In genomic region chr16:76226011-76226410, GRCh38 we compare ENCODE assay signal across 19 cellular contexts. TPM values are rescaled to one million over a fixed set of nuclear protein-coding genes. Genes with fewer than 3 reads are reported as not detected.
"Had no signal": no experiment of that assay in that cellular context is flagged by ENCODE, and none has a peak within 500 bp of the region (broad histone marks: within the 10 kb centered on the region; RNA-seq: fewer than 3 reads in every experiment).

No MANE protein-coding gene starts in this region.

- H3K27me3 Mint-ChIP-seq: activated naive CD8-positive, alpha-beta T cell treated with anti-CD3 and anti-CD28 coated beads for 36 hours; memory B cell; stimulated activated naive CD8-positive, alpha-beta T cell treated with anti-CD3 and anti-CD28 coated beads, Interleukin-15, amount 100 ng/mL, for 72 hours had no signal

- DNase-seq: activated CD4-positive, alpha-beta T cell treated with anti-CD3 and anti-CD28 coated beads, Interleukin-2, amount 50 U/mL, for 48 hours; activated gamma-delta T cell treated with Interleukin-2 at 50 U/mL for 16 hours; activated naive CD8-positive, alpha-beta T cell treated with anti-CD3 and anti-CD28 coated beads for 36 hours; activated T-cell treated with anti-CD3 and anti-CD28 coated beads, Interleukin-2, amount 50 U/mL, for 48 hours; foreskin keratinocyte; head of caudate nucleus; islet precursor cell; left lung; ovary; stimulated activated CD4-positive, alpha-beta T cell treated with anti-CD3 and anti-CD28 coated beads, Interleukin-15, amount 100 ng/mL, for 24 hours; stimulated activated CD4-positive, alpha-beta T cell treated with anti-CD3 and anti-CD28 coated beads, Interleukin-4, amount 100 ng/mL, for 24 hours; stimulated activated naive CD8-positive, alpha-beta T cell treated with anti-CD3 and anti-CD28 coated beads, Interleukin-15, amount 100 ng/mL, for 72 hours; T-helper 2 cell had no signal

- H3K36me3 ChIP-seq: ascending aorta, cardiac muscle cell, esophagus muscularis mucosa, left lung, ovary, thoracic aorta had no signal

- H3K9me3 ChIP-seq: ascending aorta, esophagus muscularis mucosa, left lung, ovary, thoracic aorta had no signal

- H3K4me3 Mint-ChIP-seq: activated naive CD8-positive, alpha-beta T cell treated with anti-CD3 and anti-CD28 coated beads for 36 hours; memory B cell; stimulated activated naive CD8-positive, alpha-beta T cell treated with anti-CD3 and anti-CD28 coated beads, Interleukin-15, amount 100 ng/mL, for 72 hours had no signal

- H3K27ac ChIP-seq: ascending aorta, cardiac muscle cell, esophagus muscularis mucosa, foreskin keratinocyte, left lung, ovary, thoracic aorta had no signal

- H3K27me3 ChIP-seq: ascending aorta, cardiac muscle cell, esophagus muscularis mucosa, foreskin keratinocyte, left lung, ovary had no signal

- H3K36me3 Mint-ChIP-seq: activated naive CD8-positive, alpha-beta T cell treated with anti-CD3 and anti-CD28 coated beads for 36 hours; memory B cell had no signal

- H3K4me1 Mint-ChIP-seq: activated naive CD8-positive, alpha-beta T cell treated with anti-CD3 and anti-CD28 coated beads for 36 hours; memory B cell; stimulated activated naive CD8-positive, alpha-beta T cell treated with anti-CD3 and anti-CD28 coated beads, Interleukin-15, amount 100 ng/mL, for 72 hours had no signal

- H3K4me3 ChIP-seq: ascending aorta, cardiac muscle cell, esophagus muscularis mucosa, left lung, ovary, thoracic aorta had no signal

- ATAC-seq: foreskin keratinocyte; left lung; stimulated activated naive CD8-positive, alpha-beta T cell treated with anti-CD3 and anti-CD28 coated beads, Interleukin-15, amount 100 ng/mL, for 72 hours had no signal

- H3K4me1 ChIP-seq: ascending aorta, esophagus muscularis mucosa, foreskin keratinocyte, left lung had no signal

- H3K27ac Mint-ChIP-seq: activated naive CD8-positive, alpha-beta T cell treated with anti-CD3 and anti-CD28 coated beads for 36 hours; memory B cell; stimulated activated naive CD8-positive, alpha-beta T cell treated with anti-CD3 and anti-CD28 coated beads, Interleukin-15, amount 100 ng/mL, for 72 hours had no signal

RNA-seq across cellular contexts. Expression of gene CNTNAP4, which starts 51.2 kb away (rescaled TPM):
- total RNA-seq: activated naive CD8-positive, alpha-beta T cell treated with anti-CD3 and anti-CD28 coated beads for 36 hours; ascending aorta; left lung; renal cortical epithelial cell; thoracic aorta had no signal
- polyA plus RNA-seq: cardiac muscle cell had no signal
